In the genomic region with DNA sequence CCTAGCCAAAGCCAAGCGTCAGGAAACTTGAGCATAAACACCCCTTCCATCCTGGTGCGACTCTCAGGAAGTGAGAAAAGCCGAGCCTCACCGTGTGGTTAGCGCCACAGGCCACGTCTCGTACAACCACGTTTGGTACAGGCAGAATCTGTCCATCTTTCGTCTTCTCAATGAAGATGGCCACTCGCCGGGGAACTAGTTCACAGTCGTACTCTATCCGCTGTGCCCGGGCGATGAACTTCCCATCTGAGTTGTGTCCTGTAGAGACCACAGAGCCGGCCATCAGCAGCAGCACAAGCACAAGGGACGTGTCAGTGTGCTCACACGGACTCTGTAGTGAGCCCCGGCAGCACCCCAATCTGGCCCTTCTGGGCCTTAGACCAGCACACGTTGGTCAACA, we compare ENCODE assay signal across 1 cellular context.
TF ChIP-seq lines count a peak whose summit lies in the region.

No MANE protein-coding gene starts in this region.

TF ChIP-seq in WTC11, 78 proteins besides CTCF, POLR2A, EP300 and RAD21 (continued from another document):
- TF ChIP-seq, protein P1, sequence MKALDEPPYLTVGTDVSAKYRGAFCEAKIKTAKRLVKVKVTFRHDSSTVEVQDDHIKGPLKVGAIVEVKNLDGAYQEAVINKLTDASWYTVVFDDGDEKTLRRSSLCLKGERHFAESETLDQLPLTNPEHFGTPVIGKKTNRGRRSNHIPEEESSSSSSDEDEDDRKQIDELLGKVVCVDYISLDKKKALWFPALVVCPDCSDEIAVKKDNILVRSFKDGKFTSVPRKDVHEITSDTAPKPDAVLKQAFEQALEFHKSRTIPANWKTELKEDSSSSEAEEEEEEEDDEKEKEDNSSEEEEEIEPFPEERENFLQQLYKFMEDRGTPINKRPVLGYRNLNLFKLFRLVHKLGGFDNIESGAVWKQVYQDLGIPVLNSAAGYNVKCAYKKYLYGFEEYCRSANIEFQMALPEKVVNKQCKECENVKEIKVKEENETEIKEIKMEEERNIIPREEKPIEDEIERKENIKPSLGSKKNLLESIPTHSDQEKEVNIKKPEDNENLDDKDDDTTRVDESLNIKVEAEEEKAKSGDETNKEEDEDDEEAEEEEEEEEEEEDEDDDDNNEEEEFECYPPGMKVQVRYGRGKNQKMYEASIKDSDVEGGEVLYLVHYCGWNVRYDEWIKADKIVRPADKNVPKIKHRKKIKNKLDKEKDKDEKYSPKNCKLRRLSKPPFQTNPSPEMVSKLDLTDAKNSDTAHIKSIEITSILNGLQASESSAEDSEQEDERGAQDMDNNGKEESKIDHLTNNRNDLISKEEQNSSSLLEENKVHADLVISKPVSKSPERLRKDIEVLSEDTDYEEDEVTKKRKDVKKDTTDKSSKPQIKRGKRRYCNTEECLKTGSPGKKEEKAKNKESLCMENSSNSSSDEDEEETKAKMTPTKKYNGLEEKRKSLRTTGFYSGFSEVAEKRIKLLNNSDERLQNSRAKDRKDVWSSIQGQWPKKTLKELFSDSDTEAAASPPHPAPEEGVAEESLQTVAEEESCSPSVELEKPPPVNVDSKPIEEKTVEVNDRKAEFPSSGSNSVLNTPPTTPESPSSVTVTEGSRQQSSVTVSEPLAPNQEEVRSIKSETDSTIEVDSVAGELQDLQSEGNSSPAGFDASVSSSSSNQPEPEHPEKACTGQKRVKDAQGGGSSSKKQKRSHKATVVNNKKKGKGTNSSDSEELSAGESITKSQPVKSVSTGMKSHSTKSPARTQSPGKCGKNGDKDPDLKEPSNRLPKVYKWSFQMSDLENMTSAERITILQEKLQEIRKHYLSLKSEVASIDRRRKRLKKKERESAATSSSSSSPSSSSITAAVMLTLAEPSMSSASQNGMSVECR (CRISPR knock-in tag; IDR thresholded peaks at IDR 0.05; ENCODE audit: borderline replicate concordance): no peak
- TF ChIP-seq RELA (CRISPR knock-in tag; IDR thresholded peaks at IDR 0.05; ENCODE audit: borderline replicate concordance) (no peak), NFYB (CRISPR knock-in tag; conservative IDR thresholded peaks at IDR 0.05; ENCODE audit: low read depth) (no peak), SMAD4 (CRISPR knock-in tag; IDR thresholded peaks at IDR 0.05) (no peak), NR1H2 (CRISPR knock-in tag; IDR thresholded peaks at IDR 0.05) (no peak), CBFB (CRISPR knock-in tag; IDR thresholded peaks at IDR 0.05; ENCODE audit: low read depth) (no peak), GTF2I (CRISPR knock-in tag; conservative IDR thresholded peaks at IDR 0.05) (no peak), ZNF263 (CRISPR knock-in tag; IDR thresholded peaks at IDR 0.05; ENCODE audit: low read depth) (no peak), ZNF219 (CRISPR knock-in tag; IDR thresholded peaks at IDR 0.05; ENCODE audit: borderline replicate concordance) (no peak), NFE2L1 (CRISPR knock-in tag; IDR thresholded peaks at IDR 0.05) (no peak), SMAD3 (CRISPR knock-in tag; IDR thresholded peaks at IDR 0.05; ENCODE audit: borderline replicate concordance) (no peak), NFATC4 (CRISPR knock-in tag; IDR thresholded peaks at IDR 0.05) (no peak)
- TF ChIP-seq, protein P2, sequence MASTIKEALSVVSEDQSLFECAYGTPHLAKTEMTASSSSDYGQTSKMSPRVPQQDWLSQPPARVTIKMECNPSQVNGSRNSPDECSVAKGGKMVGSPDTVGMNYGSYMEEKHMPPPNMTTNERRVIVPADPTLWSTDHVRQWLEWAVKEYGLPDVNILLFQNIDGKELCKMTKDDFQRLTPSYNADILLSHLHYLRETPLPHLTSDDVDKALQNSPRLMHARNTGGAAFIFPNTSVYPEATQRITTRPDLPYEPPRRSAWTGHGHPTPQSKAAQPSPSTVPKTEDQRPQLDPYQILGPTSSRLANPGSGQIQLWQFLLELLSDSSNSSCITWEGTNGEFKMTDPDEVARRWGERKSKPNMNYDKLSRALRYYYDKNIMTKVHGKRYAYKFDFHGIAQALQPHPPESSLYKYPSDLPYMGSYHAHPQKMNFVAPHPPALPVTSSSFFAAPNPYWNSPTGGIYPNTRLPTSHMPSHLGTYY (CRISPR knock-in tag; IDR thresholded peaks at IDR 0.05): no peak
- TF ChIP-seq, protein P3, sequence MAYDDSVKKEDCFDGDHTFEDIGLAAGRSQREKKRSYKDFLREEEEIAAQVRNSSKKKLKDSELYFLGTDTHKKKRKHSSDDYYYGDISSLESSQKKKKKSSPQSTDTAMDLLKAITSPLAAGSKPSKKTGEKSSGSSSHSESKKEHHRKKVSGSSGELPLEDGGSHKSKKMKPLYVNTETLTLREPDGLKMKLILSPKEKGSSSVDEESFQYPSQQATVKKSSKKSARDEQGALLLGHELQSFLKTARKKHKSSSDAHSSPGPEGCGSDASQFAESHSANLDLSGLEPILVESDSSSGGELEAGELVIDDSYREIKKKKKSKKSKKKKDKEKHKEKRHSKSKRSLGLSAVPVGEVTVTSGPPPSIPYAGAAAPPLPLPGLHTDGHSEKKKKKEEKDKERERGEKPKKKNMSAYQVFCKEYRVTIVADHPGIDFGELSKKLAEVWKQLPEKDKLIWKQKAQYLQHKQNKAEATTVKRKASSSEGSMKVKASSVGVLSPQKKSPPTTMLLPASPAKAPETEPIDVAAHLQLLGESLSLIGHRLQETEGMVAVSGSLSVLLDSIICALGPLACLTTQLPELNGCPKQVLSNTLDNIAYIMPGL (CRISPR knock-in tag; IDR thresholded peaks at IDR 0.05): no peak
TF ChIP-seq in WTC11: peak in this region for 0.
